Comparison of ENCODE assay signal across 25 cellular contexts in the genomic region with DNA sequence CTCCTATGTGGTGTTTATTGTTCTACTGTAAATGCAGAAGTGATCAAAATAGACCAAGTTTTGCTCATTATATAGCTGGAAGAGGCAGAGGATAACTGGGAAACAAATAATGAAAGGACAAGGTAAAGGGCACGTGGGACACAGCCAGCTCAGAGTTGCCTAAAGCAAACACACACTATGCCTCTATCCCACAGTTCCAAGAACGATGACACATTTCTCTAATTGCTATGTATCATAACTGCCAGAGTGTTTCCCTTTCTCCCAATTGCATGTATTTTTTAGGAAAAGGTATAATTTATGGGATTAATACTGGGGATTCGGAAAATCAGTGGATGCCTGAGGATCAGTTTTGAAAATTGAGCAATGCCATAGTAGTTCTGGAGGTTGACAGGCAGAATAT. TPM values are rescaled to one million over a fixed set of nuclear protein-coding genes. Genes with fewer than 3 reads are reported as not detected.
DNase-seq lines count a peak whose midpoint lies in the region; ATAC-seq and TF ChIP-seq lines count a peak whose summit lies in the region.
"Had no signal": no experiment of that assay in that cellular context is flagged by ENCODE, and none has a peak within 500 bp of the region (broad histone marks: within the 10 kb centered on the region; RNA-seq: fewer than 3 reads in every experiment).

No MANE protein-coding gene starts in this region.

- DNase-seq in Daoy (ENCODE audit: low read depth) (peak; percentile 48), NCI-H69 (lab: John Stamatoyannopoulos, UW) (peak; percentile 58), colonic mucosa (no peak), mesenchymal stem cell (no peak), neural progenitor cell (ENCODE audit: low spot score) (no peak), NCI-H748 (lab: John Stamatoyannopoulos, UW; ENCODE audit: unreplicated experiment) (no peak)
- DNase-seq: activated CD4-positive, alpha-beta T cell treated with anti-CD3 and anti-CD28 coated beads, Interleukin-2, amount 50 U/mL, for 1 hour; DND-41; effector CD4-positive, alpha-beta T cell; kidney glomerular epithelial cell; naive thymus-derived CD8-positive, alpha-beta T cell; NCI-H1436; NCI-H2107; ovary; stimulated activated naive CD8-positive, alpha-beta T cell treated with anti-CD3 and anti-CD28 coated beads, Interleukin-15, amount 100 ng/mL, for 72 hours; upper lobe of left lung had no signal

- H3K4me3 ChIP-seq in colonic mucosa = no peak overlapping the region
- no peak overlapping the region for H3K4me3 ChIP-seq in mesenchymal stem cell (ENCODE audit: insufficient read depth in 1 of 2, low read depth in 1 of 2, low read length in 2 of 2)
- no peak overlapping the region for H3K4me3 ChIP-seq in neural progenitor cell
- H3K4me3 ChIP-seq: A549, ovary, right atrium auricular region, upper lobe of left lung had no signal

- H3K9me3 ChIP-seq in colonic mucosa (no peaks in the 10 kb centered on the region), mesenchymal stem cell (ENCODE audit: control insufficient read depth, low read length) (peaks cover 6% of the 10 kb centered on the region), neural progenitor cell (ENCODE audit: low read depth) (no peaks in the 10 kb centered on the region)
- H3K9me3 ChIP-seq: A549, ovary, right atrium auricular region had no signal

- H3K4me1 ChIP-seq in colonic mucosa (no peaks in the 10 kb centered on the region), mesenchymal stem cell (ENCODE audit: control insufficient read depth, insufficient read depth, low read depth, low read length) (no peaks in the 10 kb centered on the region), neural progenitor cell (no peaks in the 10 kb centered on the region)
- H3K4me1 ChIP-seq: A549, right atrium auricular region, upper lobe of left lung had no signal

- H3K27me3 Mint-ChIP-seq in neural progenitor cell (ENCODE audit: insufficient read depth, low read depth) = peaks cover 2% of the 10 kb centered on the region
- H3K27me3 Mint-ChIP-seq: activated naive CD8-positive, alpha-beta T cell; activated T-helper 17 cell treated with anti-CD3 and anti-CD28 coated beads, Interleukin-2, amount 50 U/mL, for 72 hours; stimulated activated naive CD8-positive, alpha-beta T cell treated with anti-CD3 and anti-CD28 coated beads, Interleukin-15, amount 100 ng/mL, for 72 hours had no signal

- no peaks in the 10 kb centered on the region for H3K36me3 Mint-ChIP-seq in neural progenitor cell

- no peak overlapping the region for H4K8ac ChIP-seq in mesenchymal stem cell (ENCODE audit: low read length)

- no peak overlapping the region for H3K18ac ChIP-seq in mesenchymal stem cell (ENCODE audit: low read depth in 1 of 2, low read length in 2 of 2)

- no peak overlapping the region for H2BK12ac ChIP-seq in mesenchymal stem cell (ENCODE audit: low read length in 2 of 2)

- 100% methylated on average over 1 of the region's 3 CpGs for WGBS in mesenchymal stem cell

- no peaks in the 10 kb centered on the region for H3K79me2 ChIP-seq in neural progenitor cell (ENCODE audit: low read depth)

- no peak overlapping the region for H3K23ac ChIP-seq in mesenchymal stem cell (ENCODE audit: low read length in 2 of 2)

- H3K4me2 ChIP-seq in mesenchymal stem cell (ENCODE audit: low read length, poor library complexity, severe bottlenecking) (no peak overlapping the region), neural progenitor cell (no peak overlapping the region)
- H3K4me2 ChIP-seq: A549 had no signal

- H3K14ac ChIP-seq in mesenchymal stem cell (ENCODE audit: low read length in 2 of 2) = no peak overlapping the region

- H3K9ac ChIP-seq in colonic mucosa (ENCODE audit: low read depth in 2 of 2, low read length in 2 of 2) (no peak overlapping the region), mesenchymal stem cell (ENCODE audit: low read length) (peak overlapping the region; percentile 64), neural progenitor cell (no peak overlapping the region)

- peaks cover 2% of the 10 kb centered on the region for H3K9me3 Mint-ChIP-seq in neural progenitor cell
- H3K9me3 Mint-ChIP-seq: activated T-helper 17 cell treated with anti-CD3 and anti-CD28 coated beads, Interleukin-2, amount 50 U/mL, for 72 hours; T-helper 2 cell treated with Interferon-gamma antibody and Interleukin-4, amounts not matched to agents 5 μg/mL and 100 μg/mL, for 36 hours had no signal

- no peaks in the 10 kb centered on the region for H3K36me3 ChIP-seq in colonic mucosa
- H3K36me3 ChIP-seq in mesenchymal stem cell (ENCODE audit: control insufficient read depth in 1 of 2, insufficient read depth in 2 of 2, low read depth in 1 of 2, low read length in 2 of 2) = no peaks in the 10 kb centered on the region
- no peaks in the 10 kb centered on the region for H3K36me3 ChIP-seq in neural progenitor cell
- H3K36me3 ChIP-seq: ovary, right atrium auricular region, upper lobe of left lung had no signal

- no peak overlapping the region for H3K27ac Mint-ChIP-seq in neural progenitor cell
- H3K27ac Mint-ChIP-seq: activated naive CD8-positive, alpha-beta T cell; activated T-helper 17 cell treated with anti-CD3 and anti-CD28 coated beads, Interleukin-2, amount 50 U/mL, for 72 hours; naive thymus-derived CD8-positive, alpha-beta T cell; stimulated activated naive CD8-positive, alpha-beta T cell treated with anti-CD3 and anti-CD28 coated beads, Interleukin-15, amount 100 ng/mL, for 72 hours; T-helper 2 cell treated with Interferon-gamma antibody and Interleukin-4, amounts not matched to agents 5 μg/mL and 100 μg/mL, for 36 hours had no signal

- H3K79me1 ChIP-seq in mesenchymal stem cell (replicated peaks; ENCODE audit: low read length, poor library complexity, severe bottlenecking) = no peaks in the 10 kb centered on the region

- TF ChIP-seq CTCF in colonic mucosa (IDR thresholded peaks at IDR 0.05) = no peak
- TF ChIP-seq CTCF in neural progenitor cell (IDR thresholded peaks at IDR 0.05) = no peak

- H4K91ac ChIP-seq in mesenchymal stem cell (ENCODE audit: low read length) = no peak overlapping the region

- no peak overlapping the region for H2BK15ac ChIP-seq in mesenchymal stem cell (ENCODE audit: low read depth, poor library complexity, severe bottlenecking)

- H3K4me3 Mint-ChIP-seq in neural progenitor cell = no peak overlapping the region
- H3K4me3 Mint-ChIP-seq: activated naive CD8-positive, alpha-beta T cell; activated T-helper 17 cell treated with anti-CD3 and anti-CD28 coated beads, Interleukin-2, amount 50 U/mL, for 72 hours; naive thymus-derived CD8-positive, alpha-beta T cell; stimulated activated naive CD8-positive, alpha-beta T cell treated with anti-CD3 and anti-CD28 coated beads, Interleukin-15, amount 100 ng/mL, for 72 hours; T-helper 2 cell treated with Interferon-gamma antibody and Interleukin-4, amounts not matched to agents 5 μg/mL and 100 μg/mL, for 36 hours had no signal

- no peak overlapping the region for H2BK5ac ChIP-seq in mesenchymal stem cell (ENCODE audit: low read depth, low read length, poor library complexity, severe bottlenecking)

- no peak overlapping the region for H2AK5ac ChIP-seq in mesenchymal stem cell (ENCODE audit: low read length, severe bottlenecking)

- no peaks in the 10 kb centered on the region for H3K27me3 ChIP-seq in colonic mucosa
- H3K27me3 ChIP-seq in mesenchymal stem cell (ENCODE audit: control insufficient read depth in 1 of 2, insufficient read depth in 1 of 2, low read length in 2 of 2) = no peaks in the 10 kb centered on the region
- H3K27me3 ChIP-seq in neural progenitor cell = no peaks in the 10 kb centered on the region
- H3K27me3 ChIP-seq: ovary, right atrium auricular region, upper lobe of left lung had no signal

- no peak overlapping the region for H2AFZ ChIP-seq in mesenchymal stem cell (ENCODE audit: low read depth, low read length)
- no peak overlapping the region for H2AFZ ChIP-seq in neural progenitor cell (replicated peaks)

- ATAC-seq in GM18520 (IDR thresholded peaks at IDR 0.05; ENCODE audit: unreplicated experiment) (no peak), GM19035 (IDR thresholded peaks at IDR 0.05; ENCODE audit: unreplicated experiment) (no peak)
- ATAC-seq: A549; activated T-helper 17 cell treated with anti-CD3 and anti-CD28 coated beads, Interleukin-2, amount 50 U/mL, for 72 hours; naive thymus-derived CD8-positive, alpha-beta T cell; stimulated activated naive CD8-positive, alpha-beta T cell treated with anti-CD3 and anti-CD28 coated beads, Interleukin-15, amount 100 ng/mL, for 72 hours had no signal

- H3K27ac ChIP-seq in colonic mucosa (peak overlapping the region; percentile 7), mesenchymal stem cell (ENCODE audit: low read length, poor library complexity, severe bottlenecking) (no peak overlapping the region), neural progenitor cell (no peak overlapping the region)
- H3K27ac ChIP-seq: A549, HL-60, ovary, right atrium auricular region, RWPE1, upper lobe of left lung had no signal

- no peak overlapping the region for H2BK120ac ChIP-seq in mesenchymal stem cell (ENCODE audit: low read depth, low read length)

- no peaks in the 10 kb centered on the region for H4K20me1 ChIP-seq in neural progenitor cell (ENCODE audit: low read depth)

- H3K4me1 Mint-ChIP-seq in neural progenitor cell = peaks cover 17% of the 10 kb centered on the region
- H3K4me1 Mint-ChIP-seq: activated T-helper 17 cell treated with anti-CD3 and anti-CD28 coated beads, Interleukin-2, amount 50 U/mL, for 72 hours; stimulated activated naive CD8-positive, alpha-beta T cell treated with anti-CD3 and anti-CD28 coated beads, Interleukin-15, amount 100 ng/mL, for 72 hours had no signal

- H3K4ac ChIP-seq in mesenchymal stem cell (ENCODE audit: low read depth in 1 of 2, low read length in 2 of 2) = no peak overlapping the region

- intact Hi-C loops in colonic mucosa (cut with DNase I) = no loop called here

- H3F3A ChIP-seq in neural progenitor cell (ENCODE audit: low read depth) = no peaks in the 10 kb centered on the region

RNA-seq across cellular contexts. Expression of gene CCDC71L, which starts 49.0 kb away (rescaled TPM):
- total RNA-seq in Daoy (2014; rRNA removed; shearing (Covaris generic)) = 29.7 and 40.7 TPM in 2 replicates
- 10 to 100 TPM; 21.3 to 21.6 TPM for total RNA-seq in colonic mucosa
- polyA plus RNA-seq in mesenchymal stem cell (2013, experiment 1 of 2) = 24.1 TPM
- polyA plus RNA-seq in mesenchymal stem cell (2013, experiment 2 of 2) = 29.2 TPM
- total RNA-seq in neural progenitor cell (ENCODE audit: low replicate concordance) = 23.5 and 23.8 TPM in 2 replicates

Comparison
In these comparisons a context has a peak if more than half of its experiments do, and no peak if none do; other contexts are left out.
1. DNase-seq: peak in Daoy (single experiment) and NCI-H69 (single experiment); none in colonic mucosa (single experiment), mesenchymal stem cell (single experiment), neural progenitor cell (single experiment) and NCI-H748 (single experiment).